Comparison of ENCODE assay signal across 8 cellular contexts in the genomic region with DNA sequence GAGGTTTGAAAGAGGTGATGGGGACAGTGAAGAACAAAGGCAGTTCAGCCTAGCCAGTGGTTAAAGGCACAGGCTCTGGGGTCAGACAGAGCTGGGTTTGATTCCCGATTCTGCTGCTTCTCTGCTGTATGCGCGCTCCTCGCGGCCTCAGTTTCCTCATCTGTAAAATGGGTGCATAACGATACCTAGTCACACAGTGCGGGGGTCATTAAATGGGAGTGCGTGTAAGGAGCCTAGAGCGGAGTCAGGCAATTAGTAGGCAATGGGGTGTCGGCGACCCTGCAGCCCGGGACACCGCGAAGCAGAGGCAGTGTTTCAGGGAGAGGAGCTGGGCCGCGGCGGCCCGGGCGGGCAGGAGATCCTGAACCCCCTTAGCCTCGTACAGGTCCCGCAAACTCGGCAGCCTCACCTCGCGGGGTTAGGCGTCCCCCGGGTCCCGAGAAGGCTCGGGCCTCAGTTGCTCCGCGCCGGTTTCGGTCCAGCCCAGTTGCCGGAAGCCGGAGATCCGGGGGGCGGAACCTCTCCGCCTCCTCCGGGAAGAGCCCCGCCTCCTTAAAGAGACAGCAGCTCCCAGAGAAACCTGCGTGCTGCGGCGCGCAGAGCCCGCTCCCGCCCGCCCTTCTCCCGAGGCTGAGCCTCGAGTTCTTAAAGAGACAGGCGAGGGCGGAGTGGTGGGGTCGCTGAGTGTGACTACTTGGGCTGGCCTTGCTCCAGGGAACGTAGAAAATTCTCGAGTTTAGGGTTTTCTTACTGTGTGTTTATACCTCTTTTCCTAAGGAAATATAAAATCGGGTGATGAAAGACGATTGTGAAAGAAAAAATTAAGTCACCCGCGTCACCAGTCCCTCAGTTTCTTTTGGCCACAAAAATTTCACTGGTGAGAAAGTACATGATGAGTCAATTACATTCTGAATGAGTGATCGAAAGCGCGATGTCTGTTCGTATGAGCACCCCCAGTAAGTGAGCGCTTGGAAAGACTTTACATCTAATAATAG.
DNase-seq lines count a peak whose midpoint lies in the region; ATAC-seq and FAIRE-seq lines count a peak whose summit lies in the region.

A gene (minus strand): TSS at position 494 of the 995 bp plus-strand sequence. CDS start 860 bp downstream, outside the sequence.

- DNase-seq in GM19239 (ENCODE audit: insufficient read length, low spot score) (peak; percentile 67), NCI-H524 (lab: John Stamatoyannopoulos, UW) (peak; percentile 74 to 87), dedifferentiated amniotic fluid mesenchymal stem cell (ENCODE audit: extremely low spot score) (peak; percentile 79), left kidney (ENCODE audit: low read depth, low spot score) (peak; percentile 96)
- peak; percentile 79 for DNase-seq in activated CD4-positive, alpha-beta T cell treated with anti-CD3 and anti-CD28 coated beads, Interleukin-2, amount 50 U/mL, for 1 hour
- peak; percentile 89 for DNase-seq in stimulated activated CD4-positive, alpha-beta T cell treated with anti-CD3 and anti-CD28 coated beads, Interleukin-1b, Interleukin-23, amount 100 ng/mL, for 48 hours

- H3K4me3 ChIP-seq in BLaER1 = peak within 1 kb of the TSS; percentile 87

- no peaks in the 10 kb centered on the region for H3K27me3 ChIP-seq in BLaER1

- peaks cover 41% of the 10 kb centered on the region for H3K4me1 ChIP-seq in BLaER1

- H3K4me2 ChIP-seq in BLaER1 = peak within 1 kb of the TSS; percentile 84

- peak within 1 kb of the TSS; percentile 80 for H3K9ac ChIP-seq in BLaER1

- H3K27ac ChIP-seq in BLaER1 = peak within 1 kb of the TSS; percentile 82

- FAIRE-seq in GM19239 (lab: Jason Lieb, UNC) = peak; percentile 90

- H3K9me3 ChIP-seq in BLaER1 = no peaks in the 10 kb centered on the region

- H3K36me3 ChIP-seq in BLaER1 = peaks cover 14% of the 10 kb centered on the region; the same call in 1 of the 2 replicates

- no peaks in the 10 kb centered on the region for H4K20me1 ChIP-seq in BLaER1

- ATAC-seq in HG03442 (IDR thresholded peaks at IDR 0.05; ENCODE audit: unreplicated experiment) = peak; percentile 84

Comparison
In these comparisons a context has a peak if more than half of its experiments do, and no peak if none do; other contexts are left out.
1. Peak in every context shown above with its lines: DNase-seq, ATAC-seq, H3K4me3 ChIP-seq and H3K27ac ChIP-seq.